Comparison of ENCODE assay signal across 8 cellular contexts in the genomic region with DNA sequence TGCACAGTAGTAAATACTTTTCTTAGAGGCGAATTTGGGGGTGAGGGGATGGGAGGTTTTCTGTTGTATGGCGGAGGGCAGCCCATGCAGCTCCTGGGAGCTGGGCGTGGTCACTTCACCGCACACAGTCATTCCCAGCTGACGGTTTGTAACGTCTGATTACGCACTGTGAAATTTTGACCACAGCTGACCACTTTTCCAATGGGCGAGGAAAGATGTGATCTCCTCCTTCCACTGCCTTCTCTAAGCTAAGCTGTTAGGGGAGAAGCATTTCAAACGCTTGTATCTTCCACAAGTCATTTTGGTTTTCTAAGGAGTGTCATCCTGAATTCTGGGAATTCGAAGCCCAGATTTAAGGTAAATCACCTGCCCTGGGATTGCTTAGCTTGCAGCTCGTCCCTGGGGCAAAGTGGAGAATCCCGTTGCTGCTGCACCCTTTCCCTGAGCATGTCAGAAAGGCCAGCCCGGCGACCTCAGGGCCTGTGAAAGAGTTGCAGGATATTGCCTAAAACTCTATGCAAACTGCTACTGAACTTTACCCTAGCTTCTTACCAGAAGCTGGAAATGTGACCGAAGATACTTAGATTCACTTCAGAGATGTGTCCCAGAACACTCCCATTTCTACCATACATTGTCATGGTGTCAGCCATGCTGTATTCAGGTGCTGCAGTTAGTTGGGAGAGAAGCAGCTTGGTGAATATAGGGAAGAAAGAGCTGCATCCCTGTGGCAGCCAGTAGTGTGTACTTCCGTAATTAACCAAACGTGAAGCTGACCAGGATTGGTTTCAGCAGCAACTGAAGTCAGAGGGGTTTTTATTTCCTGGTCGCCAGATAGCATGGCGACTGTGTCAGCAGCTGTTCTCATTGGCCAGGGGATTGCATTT. TPM values are rescaled to one million over a fixed set of nuclear protein-coding genes. Genes with fewer than 3 reads are reported as not detected.
A peak's percentile ranks its signal among the peaks of the same experiment; 100 is the strongest.
DNase-seq lines count a peak whose midpoint lies in the region; TF ChIP-seq lines count a peak whose summit lies in the region.

No MANE protein-coding gene starts in this region.

- H4K20me1 ChIP-seq in Karpas-422 (ENCODE audit: insufficient read depth, low read depth, low read length): peaks cover 56% of the 10 kb centered on the region

- TF ChIP-seq POLR2A in erythroblast (IDR thresholded peaks at IDR 0.05; ENCODE audit: low read length): peak; percentile 33

- H3K36me3 Mint-ChIP-seq in nephron progenitor cell (ENCODE audit: low read depth): peaks cover 4% of the 10 kb centered on the region
- H3K36me3 Mint-ChIP-seq in activated T-cell treated with anti-CD3 and anti-CD28 coated beads, Interleukin-2, amount 50 U/mL, for 24 hours (ENCODE audit: low read depth): peaks cover 29% of the 10 kb centered on the region
- no peaks in the 10 kb centered on the region for H3K36me3 Mint-ChIP-seq in immature natural killer cell

- peaks cover 87% of the 10 kb centered on the region for H3K4me1 Mint-ChIP-seq in nephron progenitor cell
- H3K4me1 Mint-ChIP-seq in activated T-cell treated with anti-CD3 and anti-CD28 coated beads, Interleukin-2, amount 50 U/mL, for 24 hours (ENCODE audit: low read depth): peaks cover 66% of the 10 kb centered on the region
- H3K4me1 Mint-ChIP-seq in immature natural killer cell: peaks cover 44 to 63% of the 10 kb centered on the region in 2 donors

- H3K79me2 ChIP-seq in Karpas-422 (ENCODE audit: low read length): no peaks in the 10 kb centered on the region

- H3K27me3 ChIP-seq in Karpas-422 (ENCODE audit: low read length): no peaks in the 10 kb centered on the region; the same call in 1 of the 2 replicates

- H3K27ac ChIP-seq in Karpas-422 (ENCODE audit: low read length) (no peak overlapping the region), substantia nigra (ENCODE audit: low read depth, low read length, poor library complexity, severe bottlenecking) (no peak overlapping the region)

- no peak overlapping the region for H3K4me3 ChIP-seq in Karpas-422 (ENCODE audit: low read length)

- H3K9me3 Mint-ChIP-seq in nephron progenitor cell: no peaks in the 10 kb centered on the region
- H3K9me3 Mint-ChIP-seq in activated T-cell treated with anti-CD3 and anti-CD28 coated beads, Interleukin-2, amount 50 U/mL, for 24 hours: no peaks in the 10 kb centered on the region
- no peaks in the 10 kb centered on the region for H3K9me3 Mint-ChIP-seq in immature natural killer cell

- H3K27ac Mint-ChIP-seq in nephron progenitor cell (peak overlapping the region; percentile 66), immature natural killer cell (no peak overlapping the region)
- no peak overlapping the region for H3K27ac Mint-ChIP-seq in activated T-cell treated with anti-CD3 and anti-CD28 coated beads, Interleukin-2, amount 50 U/mL, for 24 hours

- H3K9ac ChIP-seq in Karpas-422 (ENCODE audit: low read length): no peak overlapping the region

- no peaks in the 10 kb centered on the region for H3K9me2 ChIP-seq in Karpas-422 (replicated peaks; ENCODE audit: insufficient read depth, low read length)

- H3K27me3 Mint-ChIP-seq in nephron progenitor cell (ENCODE audit: low read depth, poor library complexity): no peaks in the 10 kb centered on the region
- H3K27me3 Mint-ChIP-seq in activated T-cell treated with anti-CD3 and anti-CD28 coated beads, Interleukin-2, amount 50 U/mL, for 24 hours: no peaks in the 10 kb centered on the region
- H3K27me3 Mint-ChIP-seq in immature natural killer cell (ENCODE audit: low read depth in 3 of 3): peaks cover 0 to 2% (median 0%) of the 10 kb centered on the region in 3 donors

- peaks cover 35% of the 10 kb centered on the region for H3K4me1 ChIP-seq in Karpas-422 (ENCODE audit: low read length)

- no peaks in the 10 kb centered on the region for H3K9me3 ChIP-seq in Karpas-422 (ENCODE audit: low read length)

- no peak for TF ChIP-seq CTCF in nephron progenitor cell (IDR thresholded peaks at IDR 0.05)

- no peaks in the 10 kb centered on the region for H3K36me3 ChIP-seq in Karpas-422 (ENCODE audit: insufficient read depth, low read length)

- DNase-seq in CD1c-positive myeloid dendritic cell (ENCODE audit: extremely low spot score): peak; percentile 78
- peak; percentile 68 for DNase-seq in NOMO-1 treated with dmso at 0.1 percent for 144 hours (lab: John Stamatoyannopoulos, UW; ENCODE audit: unreplicated experiment)
- peak; percentile 75 to 77 for DNase-seq in erythroblast (lab: John Stamatoyannopoulos, UW)
- no peak for DNase-seq in nephron progenitor cell
- no peak for DNase-seq in activated T-cell treated with anti-CD3 and anti-CD28 coated beads, Interleukin-2, amount 50 U/mL, for 24 hours
- no peak for DNase-seq in immature natural killer cell
- no peak for DNase-seq in Karpas-422
- DNase-seq in substantia nigra (lab: John Stamatoyannopoulos, UW): no peak

- no peak overlapping the region for H3K4me2 ChIP-seq in Karpas-422 (ENCODE audit: low read depth, low read length, poor library complexity, severe bottlenecking)

- H2AFZ ChIP-seq in Karpas-422 (ENCODE audit: low read length): no peak overlapping the region

- H3K4me3 Mint-ChIP-seq in nephron progenitor cell (no peak overlapping the region), immature natural killer cell (no peak overlapping the region)
- H3K4me3 Mint-ChIP-seq in activated T-cell treated with anti-CD3 and anti-CD28 coated beads, Interleukin-2, amount 50 U/mL, for 24 hours: no peak overlapping the region

RNA-seq across cellular contexts. Expression of gene RREB1, which starts 58.9 kb away (rescaled TPM):
- 1 to 10 TPM in 2 of 3 donors, under 1 TPM in 1; 0.17 to 4.5 (median 3.3) TPM for polyA plus RNA-seq in immature natural killer cell
- total RNA-seq in Karpas-422 (2014; rRNA removed; shearing (Covaris generic); ENCODE audit: low replicate concordance): 3.2 and 5.0 TPM in 2 replicates

Comparison
In these comparisons a context has a peak if more than half of its experiments do, and no peak if none do; other contexts are left out.
1. DNase-seq: peak in CD1c-positive myeloid dendritic cell (single experiment), NOMO-1 treated with dmso at 0.1 percent for 144 hours (single experiment) and erythroblast (2 of 2); none in nephron progenitor cell (single experiment), activated T-cell treated with anti-CD3 and anti-CD28 coated beads, Interleukin-2, amount 50 U/mL, for 24 hours (single experiment), immature natural killer cell (0 of 3), Karpas-422 (single experiment) and substantia nigra (0 of 49).